1 cellular context compared by ENCODE assay signal in the genomic region with DNA sequence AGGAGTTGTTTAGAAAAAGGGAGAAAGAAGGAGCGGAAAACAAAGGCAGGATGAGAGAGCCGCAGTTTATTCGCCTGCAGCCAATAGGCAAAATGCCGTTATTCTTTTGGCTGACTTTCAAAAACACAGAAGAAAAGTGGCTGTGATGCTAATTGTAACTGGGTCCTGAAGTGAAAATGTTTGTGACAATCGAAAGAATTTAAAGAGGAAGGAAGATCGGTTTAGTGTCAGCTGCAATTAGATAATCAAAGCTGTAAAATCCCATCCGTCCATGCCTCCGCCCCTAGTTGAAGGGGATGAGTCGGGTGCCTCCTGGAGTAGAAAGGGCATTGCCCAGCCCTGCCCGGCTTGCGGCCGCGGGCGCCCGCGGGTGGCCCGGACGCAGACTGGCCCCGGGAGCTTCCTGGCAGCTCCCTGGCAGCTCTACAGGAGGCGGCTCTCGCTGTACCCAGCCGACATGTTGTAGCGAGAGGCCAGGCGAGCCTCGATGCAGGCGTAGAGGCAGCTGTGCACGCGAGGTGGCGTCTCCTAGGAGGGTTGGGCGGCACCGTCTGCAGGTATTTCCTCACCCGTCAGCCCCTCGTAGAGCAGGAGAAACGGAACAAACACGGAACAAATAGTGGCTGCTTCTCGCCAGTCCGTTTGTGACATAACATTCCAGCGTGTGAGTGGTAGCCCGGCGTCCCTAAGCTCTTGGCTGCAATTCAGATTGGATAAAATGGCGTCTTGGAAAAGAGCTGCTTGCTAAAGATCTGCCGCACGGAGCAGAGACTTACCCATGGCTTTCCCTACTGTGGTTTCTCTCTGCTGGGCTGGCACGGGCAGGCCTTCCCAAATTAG.
TF ChIP-seq lines count a peak whose summit lies in the region.

No MANE protein-coding gene starts in this region.

TF ChIP-seq in SK-N-SH, 30 proteins besides CTCF, POLR2A, EP300 and RAD21 (continued from another document):
- TF ChIP-seq, protein P1, sequence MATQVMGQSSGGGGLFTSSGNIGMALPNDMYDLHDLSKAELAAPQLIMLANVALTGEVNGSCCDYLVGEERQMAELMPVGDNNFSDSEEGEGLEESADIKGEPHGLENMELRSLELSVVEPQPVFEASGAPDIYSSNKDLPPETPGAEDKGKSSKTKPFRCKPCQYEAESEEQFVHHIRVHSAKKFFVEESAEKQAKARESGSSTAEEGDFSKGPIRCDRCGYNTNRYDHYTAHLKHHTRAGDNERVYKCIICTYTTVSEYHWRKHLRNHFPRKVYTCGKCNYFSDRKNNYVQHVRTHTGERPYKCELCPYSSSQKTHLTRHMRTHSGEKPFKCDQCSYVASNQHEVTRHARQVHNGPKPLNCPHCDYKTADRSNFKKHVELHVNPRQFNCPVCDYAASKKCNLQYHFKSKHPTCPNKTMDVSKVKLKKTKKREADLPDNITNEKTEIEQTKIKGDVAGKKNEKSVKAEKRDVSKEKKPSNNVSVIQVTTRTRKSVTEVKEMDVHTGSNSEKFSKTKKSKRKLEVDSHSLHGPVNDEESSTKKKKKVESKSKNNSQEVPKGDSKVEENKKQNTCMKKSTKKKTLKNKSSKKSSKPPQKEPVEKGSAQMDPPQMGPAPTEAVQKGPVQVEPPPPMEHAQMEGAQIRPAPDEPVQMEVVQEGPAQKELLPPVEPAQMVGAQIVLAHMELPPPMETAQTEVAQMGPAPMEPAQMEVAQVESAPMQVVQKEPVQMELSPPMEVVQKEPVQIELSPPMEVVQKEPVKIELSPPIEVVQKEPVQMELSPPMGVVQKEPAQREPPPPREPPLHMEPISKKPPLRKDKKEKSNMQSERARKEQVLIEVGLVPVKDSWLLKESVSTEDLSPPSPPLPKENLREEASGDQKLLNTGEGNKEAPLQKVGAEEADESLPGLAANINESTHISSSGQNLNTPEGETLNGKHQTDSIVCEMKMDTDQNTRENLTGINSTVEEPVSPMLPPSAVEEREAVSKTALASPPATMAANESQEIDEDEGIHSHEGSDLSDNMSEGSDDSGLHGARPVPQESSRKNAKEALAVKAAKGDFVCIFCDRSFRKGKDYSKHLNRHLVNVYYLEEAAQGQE (IDR thresholded peaks at IDR 0.05; ENCODE audit: low read depth, low read length) = peak; percentile 8; the same call in 1 of the 2 replicates
- TF ChIP-seq, protein P2, sequence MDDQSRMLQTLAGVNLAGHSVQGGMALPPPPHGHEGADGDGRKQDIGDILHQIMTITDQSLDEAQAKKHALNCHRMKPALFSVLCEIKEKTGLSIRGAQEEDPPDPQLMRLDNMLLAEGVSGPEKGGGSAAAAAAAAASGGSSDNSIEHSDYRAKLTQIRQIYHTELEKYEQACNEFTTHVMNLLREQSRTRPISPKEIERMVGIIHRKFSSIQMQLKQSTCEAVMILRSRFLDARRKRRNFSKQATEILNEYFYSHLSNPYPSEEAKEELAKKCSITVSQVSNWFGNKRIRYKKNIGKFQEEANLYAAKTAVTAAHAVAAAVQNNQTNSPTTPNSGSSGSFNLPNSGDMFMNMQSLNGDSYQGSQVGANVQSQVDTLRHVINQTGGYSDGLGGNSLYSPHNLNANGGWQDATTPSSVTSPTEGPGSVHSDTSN (IDR thresholded peaks at IDR 0.05) = peak; percentile 87
- TF ChIP-seq FOXJ3 (CRISPR knock-in tag; IDR thresholded peaks at IDR 0.05) = 0 out of 2 replicates have a peak, but pooled peaks have one; percentile 2
- TF ChIP-seq JUND (IDR thresholded peaks at IDR 0.05) = no peak; the same call in 1 of the 2 replicates
- no peak for TF ChIP-seq MEF2A (IDR thresholded peaks at IDR 0.05; ENCODE audit: borderline replicate concordance, low read depth)
- TF ChIP-seq GATA2 (CRISPR knock-in tag; IDR thresholded peaks at IDR 0.05) = peak; percentile 43; the same call in 1 of the 2 replicates
- no peak; the same call in 1 of the 2 replicates for TF ChIP-seq POLR2AphosphoS5 (IDR thresholded peaks at IDR 0.05; ENCODE audit: low read depth, low read length)
- TF ChIP-seq NFIC (IDR thresholded peaks at IDR 0.05; ENCODE audit: borderline replicate concordance) = peak; percentile 50
- TF ChIP-seq, protein P3, sequence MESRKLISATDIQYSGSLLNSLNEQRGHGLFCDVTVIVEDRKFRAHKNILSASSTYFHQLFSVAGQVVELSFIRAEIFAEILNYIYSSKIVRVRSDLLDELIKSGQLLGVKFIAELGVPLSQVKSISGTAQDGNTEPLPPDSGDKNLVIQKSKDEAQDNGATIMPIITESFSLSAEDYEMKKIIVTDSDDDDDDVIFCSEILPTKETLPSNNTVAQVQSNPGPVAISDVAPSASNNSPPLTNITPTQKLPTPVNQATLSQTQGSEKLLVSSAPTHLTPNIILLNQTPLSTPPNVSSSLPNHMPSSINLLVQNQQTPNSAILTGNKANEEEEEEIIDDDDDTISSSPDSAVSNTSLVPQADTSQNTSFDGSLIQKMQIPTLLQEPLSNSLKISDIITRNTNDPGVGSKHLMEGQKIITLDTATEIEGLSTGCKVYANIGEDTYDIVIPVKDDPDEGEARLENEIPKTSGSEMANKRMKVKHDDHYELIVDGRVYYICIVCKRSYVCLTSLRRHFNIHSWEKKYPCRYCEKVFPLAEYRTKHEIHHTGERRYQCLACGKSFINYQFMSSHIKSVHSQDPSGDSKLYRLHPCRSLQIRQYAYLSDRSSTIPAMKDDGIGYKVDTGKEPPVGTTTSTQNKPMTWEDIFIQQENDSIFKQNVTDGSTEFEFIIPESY (IDR thresholded peaks at IDR 0.05; ENCODE audit: borderline replicate concordance, low read depth) = no peak
- TF ChIP-seq NRF1 (IDR thresholded peaks at IDR 0.05; ENCODE audit: low read depth, low read length) = no peak
- TF ChIP-seq YY1 (IDR thresholded peaks at IDR 0.05; ENCODE audit: low read depth) = peak; percentile 90
- TF ChIP-seq, protein P4, sequence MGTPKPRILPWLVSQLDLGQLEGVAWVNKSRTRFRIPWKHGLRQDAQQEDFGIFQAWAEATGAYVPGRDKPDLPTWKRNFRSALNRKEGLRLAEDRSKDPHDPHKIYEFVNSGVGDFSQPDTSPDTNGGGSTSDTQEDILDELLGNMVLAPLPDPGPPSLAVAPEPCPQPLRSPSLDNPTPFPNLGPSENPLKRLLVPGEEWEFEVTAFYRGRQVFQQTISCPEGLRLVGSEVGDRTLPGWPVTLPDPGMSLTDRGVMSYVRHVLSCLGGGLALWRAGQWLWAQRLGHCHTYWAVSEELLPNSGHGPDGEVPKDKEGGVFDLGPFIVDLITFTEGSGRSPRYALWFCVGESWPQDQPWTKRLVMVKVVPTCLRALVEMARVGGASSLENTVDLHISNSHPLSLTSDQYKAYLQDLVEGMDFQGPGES (IDR thresholded peaks at IDR 0.05; ENCODE audit: low read depth, low read length) = 0 out of 2 replicates have a peak, but pooled peaks have one; percentile 21
- peak; percentile 8 for TF ChIP-seq CHD2 (IDR thresholded peaks at IDR 0.05; ENCODE audit: low read length, partially characterized antibody)
